In genomic region chr9:94030318-94031179, GRCh38 we compare ENCODE assay signal across 1 cellular context.
A peak's percentile ranks its signal among the peaks of the same experiment; 100 is the strongest.
TF ChIP-seq lines count a peak whose summit lies in the region.

No MANE protein-coding gene starts in this region.

TF ChIP-seq in HepG2, 621 proteins besides CTCF, POLR2A, EP300 and RAD21 (continued from another document and continues in another):
- TF ChIP-seq ZNF407 (CRISPR knock-in tag; IDR thresholded peaks at IDR 0.05; ENCODE audit: not compliant biosample characterization): no peak
- TF ChIP-seq SAP130 (CRISPR knock-in tag; IDR thresholded peaks at IDR 0.05; ENCODE audit: low read depth): peak; percentile 96
- TF ChIP-seq PCBP1 (IDR thresholded peaks at IDR 0.05; ENCODE audit: borderline replicate concordance, low read depth, low read length): no peak
- peak; percentile 75 for TF ChIP-seq RNF2 (conservative IDR thresholded peaks at IDR 0.05; ENCODE audit: low read depth)
- TF ChIP-seq ELF1 (CRISPR knock-in tag; IDR thresholded peaks at IDR 0.05): no peak
- no peak for TF ChIP-seq ZBTB44 (CRISPR knock-in tag; IDR thresholded peaks at IDR 0.05)
- TF ChIP-seq MED1 (CRISPR knock-in tag; IDR thresholded peaks at IDR 0.05): peak; percentile 68
- no peak; the same call in 1 of the 2 replicates for TF ChIP-seq ADNP (CRISPR knock-in tag; IDR thresholded peaks at IDR 0.05)
- TF ChIP-seq FOXO1 (CRISPR knock-in tag; IDR thresholded peaks at IDR 0.05): no peak
- no peak; the same call in 1 of the 2 replicates for TF ChIP-seq HIC2 (CRISPR knock-in tag; IDR thresholded peaks at IDR 0.05; ENCODE audit: low read depth)
- TF ChIP-seq ZNF740 (CRISPR knock-in tag; IDR thresholded peaks at IDR 0.05): no peak
- no peak for TF ChIP-seq RFX3 (CRISPR knock-in tag; IDR thresholded peaks at IDR 0.05)
- peak; percentile 77 for TF ChIP-seq HNRNPK (IDR thresholded peaks at IDR 0.05; ENCODE audit: low read depth, low read length, poor library complexity, severe bottlenecking)
- no peak for TF ChIP-seq TEAD2 (CRISPR knock-in tag; IDR thresholded peaks at IDR 0.05)
- peak; percentile 43; the same call in 1 of the 2 replicates for TF ChIP-seq ZNF143 (CRISPR knock-in tag; IDR thresholded peaks at IDR 0.05)
- TF ChIP-seq ZMAT3 (CRISPR knock-in tag; conservative IDR thresholded peaks at IDR 0.05): peak; percentile 87
- TF ChIP-seq HINFP (CRISPR knock-in tag; IDR thresholded peaks at IDR 0.05; ENCODE audit: low read depth): peak; percentile 100
- TF ChIP-seq KAT8 (CRISPR knock-in tag; IDR thresholded peaks at IDR 0.05): peak; percentile 66; the same call in 1 of the 2 replicates
- TF ChIP-seq TBL1XR1 (IDR thresholded peaks at IDR 0.05; ENCODE audit: borderline replicate concordance, low read length, partially characterized antibody): no peak
- TF ChIP-seq RARG (CRISPR knock-in tag; IDR thresholded peaks at IDR 0.05; ENCODE audit: low read depth): no peak
- no peak for TF ChIP-seq ZNF33A (CRISPR knock-in tag; IDR thresholded peaks at IDR 0.05; ENCODE audit: borderline replicate concordance)
- peak; percentile 94 for TF ChIP-seq NFYC (CRISPR knock-in tag; IDR thresholded peaks at IDR 0.05)
- TF ChIP-seq PBX3 (CRISPR knock-in tag; IDR thresholded peaks at IDR 0.05; ENCODE audit: borderline replicate concordance): peak; percentile 77
- TF ChIP-seq ZNF512B (CRISPR knock-in tag; IDR thresholded peaks at IDR 0.05; ENCODE audit: borderline replicate concordance): no peak
- TF ChIP-seq AFF4 (CRISPR knock-in tag; IDR thresholded peaks at IDR 0.05): no peak
- no peak for TF ChIP-seq ZNF432 (CRISPR knock-in tag; IDR thresholded peaks at IDR 0.05; ENCODE audit: borderline replicate concordance)
- TF ChIP-seq DPF2 (CRISPR knock-in tag; IDR thresholded peaks at IDR 0.05; ENCODE audit: borderline replicate concordance, low read depth): no peak
- TF ChIP-seq TRIM24 (CRISPR knock-in tag; IDR thresholded peaks at IDR 0.05): no peak
- TF ChIP-seq ZNF234 (CRISPR knock-in tag; conservative IDR thresholded peaks at IDR 0.05): no peak
- TF ChIP-seq ZNF232 (CRISPR knock-in tag; IDR thresholded peaks at IDR 0.05; ENCODE audit: borderline replicate concordance): peak; percentile 69; the same call in 1 of the 2 replicates
- TF ChIP-seq PRDM4 (CRISPR knock-in tag; IDR thresholded peaks at IDR 0.05; ENCODE audit: borderline replicate concordance): peak; percentile 64; the same call in 1 of the 2 replicates
- no peak for TF ChIP-seq ZNF850 (CRISPR knock-in tag; conservative IDR thresholded peaks at IDR 0.05)
